16 cellular contexts compared by ENCODE assay signal in genomic region chr20:35714127-35714526, GRCh38.
"Had no signal": no experiment of that assay in that cellular context is flagged by ENCODE, and none has a peak within 500 bp of the region (broad histone marks: within the 10 kb centered on the region; RNA-seq: fewer than 3 reads in every experiment).

No MANE protein-coding gene starts in this region.

- H3K27ac ChIP-seq: gastroesophageal sphincter, lower lobe of right lung, neutrophil, SJSA1, suprapubic skin had no signal

- H3K27me3 ChIP-seq: gastroesophageal sphincter, neutrophil, SJSA1, suprapubic skin had no signal

- H3K4me1 ChIP-seq: SJSA1 had no signal

- ATAC-seq: gastroesophageal sphincter, left colon, lower lobe of right lung had no signal

- DNase-seq: activated B cell treated with CpG ODN at 0.5 μM for 24 hours; activated CD4-positive, alpha-beta T cell treated with anti-CD3 and anti-CD28 coated beads, Interleukin-2, amount 10 ng/mL, durations not matched to agents 7 days and 5 days; activated naive CD4-positive, alpha-beta T cell; left colon; lower lobe of right lung; naive B cell; posterior cingulate gyrus; retina; stimulated activated CD4-positive, alpha-beta T cell treated with anti-CD3 and anti-CD28 coated beads, Interleukin-15, amount 100 ng/mL, for 24 hours; stimulated activated CD4-positive, alpha-beta T cell treated with anti-CD3 and anti-CD28 coated beads, Interleukin-4, amount 100 ng/mL, for 1 hour; stimulated activated naive CD4-positive, alpha-beta T cell treated with Interleukin-2 at 50 U/mL for 16 hours; trophoblast cell had no signal

- H3K4me3 Mint-ChIP-seq: activated B cell treated with CpG ODN at 0.5 μM for 24 hours; activated CD4-positive, alpha-beta T cell treated with anti-CD3 and anti-CD28 coated beads, Interleukin-2, amount 10 ng/mL, durations not matched to agents 7 days and 5 days had no signal

- H3K4me3 ChIP-seq: gastroesophageal sphincter, lower lobe of right lung, SJSA1, suprapubic skin had no signal

- H3K27ac Mint-ChIP-seq: activated B cell treated with CpG ODN at 0.5 μM for 24 hours; activated CD4-positive, alpha-beta T cell treated with anti-CD3 and anti-CD28 coated beads, Interleukin-2, amount 10 ng/mL, durations not matched to agents 7 days and 5 days had no signal

- H3K9me3 Mint-ChIP-seq: activated B cell treated with CpG ODN at 0.5 μM for 24 hours; activated CD4-positive, alpha-beta T cell treated with anti-CD3 and anti-CD28 coated beads, Interleukin-2, amount 10 ng/mL, durations not matched to agents 7 days and 5 days; naive B cell had no signal

- H3K27me3 Mint-ChIP-seq: activated B cell treated with CpG ODN at 0.5 μM for 24 hours; activated CD4-positive, alpha-beta T cell treated with anti-CD3 and anti-CD28 coated beads, Interleukin-2, amount 10 ng/mL, durations not matched to agents 7 days and 5 days; naive B cell had no signal

- H3K9me3 ChIP-seq: gastroesophageal sphincter, lower lobe of right lung, SJSA1, suprapubic skin had no signal
